Comparison of ENCODE assay signal across 11 cellular contexts in genomic region chr20:31669876-31670275, GRCh38. TPM values are rescaled to one million over a fixed set of nuclear protein-coding genes. Genes with fewer than 3 reads are reported as not detected.
DNase-seq lines count a peak whose midpoint lies in the region; ATAC-seq and TF ChIP-seq lines count a peak whose summit lies in the region.
"Had no signal": no experiment of that assay in that cellular context is flagged by ENCODE, and none has a peak within 500 bp of the region (broad histone marks: within the 10 kb centered on the region; RNA-seq: fewer than 3 reads in every experiment).

No MANE protein-coding gene starts in this region.

- H3K4me3 Mint-ChIP-seq in endothelial cell (ENCODE audit: unreplicated experiment), result peak overlapping the region; percentile 62
- no peak overlapping the region for H3K4me3 Mint-ChIP-seq in nephron progenitor cell
- H3K4me3 Mint-ChIP-seq: CD14-positive monocyte, H9 had no signal

- H3K4me1 ChIP-seq in aorta (ENCODE audit: control insufficient read depth in 1 of 2, insufficient read depth in 2 of 2, low read length in 2 of 2), result peaks cover 6 to 10% of the 10 kb centered on the region in 2 donors

- peaks cover 13% of the 10 kb centered on the region for H3K27me3 Mint-ChIP-seq in endothelial cell (ENCODE audit: unreplicated experiment)
- H3K27me3 Mint-ChIP-seq in nephron progenitor cell (ENCODE audit: low read depth, poor library complexity), result no peaks in the 10 kb centered on the region

- H3K27ac ChIP-seq in aorta (ENCODE audit: low read depth in 1 of 2, low read length in 2 of 2), result peak overlapping the region; percentile 38 to 99

- TF ChIP-seq CTCF in endothelial cell (IDR thresholded peaks at IDR 0.05; ENCODE audit: unreplicated experiment) (no peak), nephron progenitor cell (IDR thresholded peaks at IDR 0.05) (no peak), GM13977 (IDR thresholded peaks at IDR 0.05; ENCODE audit: extremely low read depth, insufficient read depth, missing control alignments) (no peak)

- DNase-seq in Right ventricle myocardium superior, result no peak
- DNase-seq in left cardiac atrium, result no peak
- no peak for DNase-seq in endothelial cell (ENCODE audit: low spot score)
- no peak for DNase-seq in nephron progenitor cell
- DNase-seq in aorta, result no peak
- DNase-seq in activated gamma-delta T cell treated with Interleukin-2 at 50 U/mL for 16 hours, result no peak
- DNase-seq in GM13977 (ENCODE audit: low spot score), result no peak
- DNase-seq: H9 had no signal

- intact Hi-C loops in Right ventricle myocardium superior (cut with DNase I), result no loop called here
- intact Hi-C loops in left cardiac atrium (cut with DNase I), result loop anchor here in 1 of 2 donors (5.0 to 10.0 kb wide), 2 partner anchors 42 to 165 kb away; no protein-coding TSS in a partner anchor
- intact Hi-C loops in aorta (cut with DNase I), result no loop called here

- 8 to 22% methylated on average over 3 of the region's 3 CpGs for WGBS in aorta, 2 donors

- in situ Hi-C loops in GM13977 (cut with MboI; ENCODE audit: low pct_unique_long_range_greater_than_20kb, low sequenced_read_pairs, unreplicated experiment), result loop anchor here (10.0 kb wide), 1 partner anchor 55 kb away; the partner anchor contains the start of gene BCL2L1

- H3K36me3 ChIP-seq in aorta (ENCODE audit: control insufficient read depth in 1 of 2, insufficient read depth in 2 of 2, low read length in 1 of 2), result peaks cover 0 to 4% of the 10 kb centered on the region in 2 donors

- H3K36me3 Mint-ChIP-seq in endothelial cell (ENCODE audit: low read depth, unreplicated experiment) (peaks cover 24% of the 10 kb centered on the region), nephron progenitor cell (ENCODE audit: low read depth) (peaks cover 12% of the 10 kb centered on the region)

- peak; percentile 8 for ATAC-seq in Right ventricle myocardium superior (ENCODE audit: poor library complexity)
- no peak for ATAC-seq in left cardiac atrium
- peak; percentile 33 for ATAC-seq in aorta (ENCODE audit: low FRiP score)
- no peak for ATAC-seq in GM19452 (IDR thresholded peaks at IDR 0.05; ENCODE audit: unreplicated experiment)

- H3K4me3 ChIP-seq in aorta (ENCODE audit: low read length in 2 of 2), result no peak overlapping the region

- H3K4me1 Mint-ChIP-seq in endothelial cell (ENCODE audit: unreplicated experiment), result peaks cover 44% of the 10 kb centered on the region
- peaks cover 48% of the 10 kb centered on the region for H3K4me1 Mint-ChIP-seq in nephron progenitor cell

- H3K27ac Mint-ChIP-seq in endothelial cell (ENCODE audit: unreplicated experiment) (peak overlapping the region; percentile 48), nephron progenitor cell (peak overlapping the region; percentile 58)

- H3K9me3 Mint-ChIP-seq in endothelial cell (ENCODE audit: unreplicated experiment) (no peaks in the 10 kb centered on the region), nephron progenitor cell (no peaks in the 10 kb centered on the region)
- H3K9me3 Mint-ChIP-seq: CD14-positive monocyte, H9 had no signal

- H3K27me3 ChIP-seq in aorta (ENCODE audit: control insufficient read depth in 1 of 2, insufficient read depth in 2 of 2, low read length in 1 of 2), result no peaks in the 10 kb centered on the region

- no peaks in the 10 kb centered on the region for H3K9me3 ChIP-seq in aorta (ENCODE audit: control insufficient read depth, low read length)

RNA-seq across cellular contexts. Expression of gene COX4I2, which starts 32.2 kb away (rescaled TPM):
- total RNA-seq in Right ventricle myocardium superior, result 9.3 TPM
- 10 to 100 TPM; 11.4 to 12.6 TPM for total RNA-seq in left cardiac atrium
- not detected for total RNA-seq in endothelial cell (ENCODE audit: unreplicated experiment)
- 1 to 10 TPM; 5.2 to 9.5 TPM for total RNA-seq in aorta
- polyA plus RNA-seq in aorta, result 1 to 10 TPM in 1 of 2 donors, not detected in 1; 2.0 TPM
- total RNA-seq: fibroblast of villous mesenchyme, H9 had no signal
- polyA plus RNA-seq: CD14-positive monocyte had no signal

RNA-seq across cellular contexts. Expression of gene BCL2L1, which starts 52.8 kb away (rescaled TPM):
- total RNA-seq in Right ventricle myocardium superior (48.7 TPM), left cardiac atrium (10 to 100 TPM; 45.1 to 79.8 TPM), endothelial cell (ENCODE audit: unreplicated experiment) (52.9 TPM), aorta (100 to 1,000 TPM in 1 of 2 donors, 10 to 100 TPM in 1; 69.1 to 107 TPM)
- polyA plus RNA-seq in aorta, result 100 to 1,000 TPM; 103 to 104 TPM

Comparison
In these comparisons a context has a peak if more than half of its experiments do, and no peak if none do; other contexts are left out.
1. ATAC-seq: peak in Right ventricle myocardium superior (single experiment) and aorta (single experiment); none in left cardiac atrium (0 of 2) and GM19452 (single experiment).